In the genomic region with DNA sequence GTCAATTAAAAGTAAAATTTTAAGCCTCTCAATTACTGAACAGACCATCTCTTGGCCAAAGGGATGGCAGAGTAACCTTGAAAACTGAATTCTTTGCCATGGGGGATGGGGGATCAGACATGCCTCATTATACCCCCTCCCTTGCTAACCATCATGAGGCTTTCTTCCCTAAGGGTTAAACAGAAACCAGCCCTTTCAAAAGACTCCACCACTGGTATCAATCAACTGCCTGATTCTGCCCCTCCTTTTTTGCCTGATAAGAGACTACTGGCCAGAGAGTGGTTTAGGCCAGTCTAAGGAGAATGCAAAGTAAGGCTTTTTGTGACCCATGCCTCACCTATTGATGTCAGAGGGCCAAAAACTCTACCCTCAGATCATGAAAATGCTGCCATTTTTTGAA, we compare ENCODE assay signal across 27 cellular contexts.
"Had no signal": no experiment of that assay in that cellular context is flagged by ENCODE, and none has a peak within 500 bp of the region (broad histone marks: within the 10 kb centered on the region; RNA-seq: fewer than 3 reads in every experiment).

No MANE protein-coding gene starts in this region.

- H3K36me3 Mint-ChIP-seq: naive thymus-derived CD4-positive, alpha-beta T cell; natural killer cell; stimulated activated effector memory CD8-positive, alpha-beta T cell treated with anti-CD3 and anti-CD28 coated beads, Interleukin-12 subunit alpha, Interleukin-12 subunit beta, amount 100 ng/mL, for 72 hours; stimulated activated naive B cell treated with anti-CD40 and anti-IgM and Interleukin-4, amounts not matched to agents 10 μg/mL and 1 μg/mL and 100 μg/mL, for 72 hours had no signal

- H3K4me1 ChIP-seq: pancreas, psoas muscle, right lobe of liver, sigmoid colon, stomach, thyroid gland, tibial nerve, upper lobe of right lung, uterus had no signal

- H3K27ac ChIP-seq: neutrophil, pancreas, psoas muscle, right lobe of liver, sigmoid colon, stomach, thoracic aorta, thyroid gland, tibial nerve, upper lobe of right lung, uterus had no signal

- H3K4me3 Mint-ChIP-seq: naive thymus-derived CD4-positive, alpha-beta T cell; natural killer cell; nephron progenitor cell; neural crest cell; stimulated activated effector memory CD8-positive, alpha-beta T cell treated with anti-CD3 and anti-CD28 coated beads, Interleukin-12 subunit alpha, Interleukin-12 subunit beta, amount 100 ng/mL, for 72 hours; stimulated activated naive B cell treated with anti-CD40 and anti-IgM and Interleukin-4, amounts not matched to agents 10 μg/mL and 1 μg/mL and 100 μg/mL, for 72 hours; stimulated activated naive CD8-positive, alpha-beta T cell treated with anti-CD3 and anti-CD28 coated beads, Interleukin-15, Interleukin-2, amounts not matched to agents 100 ng/mL and 50 ng/mL, for 24 hours had no signal

- H3K27me3 Mint-ChIP-seq: naive thymus-derived CD4-positive, alpha-beta T cell; stimulated activated naive B cell treated with anti-CD40 and anti-IgM and Interleukin-4, amounts not matched to agents 10 μg/mL and 1 μg/mL and 100 μg/mL, for 72 hours; stimulated activated naive CD8-positive, alpha-beta T cell treated with anti-CD3 and anti-CD28 coated beads, Interleukin-15, Interleukin-2, amounts not matched to agents 100 ng/mL and 50 ng/mL, for 24 hours had no signal

- ATAC-seq: naive thymus-derived CD4-positive, alpha-beta T cell; natural killer cell; pancreas; psoas muscle; right cardiac atrium; right lobe of liver; stimulated activated effector memory CD8-positive, alpha-beta T cell treated with anti-CD3 and anti-CD28 coated beads, Interleukin-12 subunit alpha, Interleukin-12 subunit beta, amount 100 ng/mL, for 72 hours; stimulated activated naive B cell treated with anti-CD40 and anti-IgM and Interleukin-4, amounts not matched to agents 10 μg/mL and 1 μg/mL and 100 μg/mL, for 72 hours; upper lobe of right lung had no signal

- H3K9me3 ChIP-seq: neutrophil, pancreas, psoas muscle, right lobe of liver, sigmoid colon, thoracic aorta, thyroid gland, upper lobe of right lung, uterus had no signal

- H3K27me3 ChIP-seq: neutrophil, pancreas, right lobe of liver, sigmoid colon, stomach, thyroid gland, tibial nerve, upper lobe of right lung, uterus had no signal

- H3K4me3 ChIP-seq: pancreas, psoas muscle, right lobe of liver, sigmoid colon, stomach, thoracic aorta, thyroid gland, tibial nerve, upper lobe of right lung, uterus had no signal

- H3K36me3 ChIP-seq: neutrophil, pancreas, right lobe of liver, sigmoid colon, stomach, thoracic aorta, thyroid gland, tibial nerve, upper lobe of right lung, uterus had no signal

- DNase-seq: naive thymus-derived CD4-positive, alpha-beta T cell; natural killer cell; nephron progenitor cell; nucleus accumbens; pancreas; psoas muscle; right cardiac atrium; right lobe of liver; sigmoid colon; small intestine; stimulated activated CD4-positive, alpha-beta T cell treated with anti-CD3 and anti-CD28 coated beads, Interleukin-15, amount 100 ng/mL, for 24 hours; stimulated activated CD4-positive, alpha-beta T cell treated with anti-CD3 and anti-CD28 coated beads, Interleukin-2, amount 100 ng/mL, for 24 hours; stimulated activated CD4-positive, alpha-beta T cell treated with anti-CD3 and anti-CD28 coated beads, Interleukin-2, amount 100 ng/mL, for 48 hours; stimulated activated CD4-positive, alpha-beta T cell treated with anti-CD3 and anti-CD28 coated beads, Interleukin-4, amount 100 ng/mL, for 24 hours; stimulated activated naive B cell treated with anti-CD40 and anti-IgM and Interleukin-4, amounts not matched to agents 10 μg/mL and 1 μg/mL and 100 μg/mL, for 72 hours; stimulated activated naive CD4-positive, alpha-beta T cell treated with Interleukin-2 at 50 U/mL for 16 hours; stomach; thyroid gland; trophoblast cell; upper lobe of right lung; uterus had no signal

- H3K4me1 Mint-ChIP-seq: naive thymus-derived CD4-positive, alpha-beta T cell; natural killer cell; nephron progenitor cell; stimulated activated effector memory CD8-positive, alpha-beta T cell treated with anti-CD3 and anti-CD28 coated beads, Interleukin-12 subunit alpha, Interleukin-12 subunit beta, amount 100 ng/mL, for 72 hours; stimulated activated naive B cell treated with anti-CD40 and anti-IgM and Interleukin-4, amounts not matched to agents 10 μg/mL and 1 μg/mL and 100 μg/mL, for 72 hours had no signal

- H3K27ac Mint-ChIP-seq: naive thymus-derived CD4-positive, alpha-beta T cell; natural killer cell; nephron progenitor cell; stimulated activated effector memory CD8-positive, alpha-beta T cell treated with anti-CD3 and anti-CD28 coated beads, Interleukin-12 subunit alpha, Interleukin-12 subunit beta, amount 100 ng/mL, for 72 hours; stimulated activated naive B cell treated with anti-CD40 and anti-IgM and Interleukin-4, amounts not matched to agents 10 μg/mL and 1 μg/mL and 100 μg/mL, for 72 hours; stimulated activated naive CD8-positive, alpha-beta T cell treated with anti-CD3 and anti-CD28 coated beads, Interleukin-15, Interleukin-2, amounts not matched to agents 100 ng/mL and 50 ng/mL, for 24 hours had no signal
